Comparison of ENCODE assay signal across 1 cellular context in the genomic region with DNA sequence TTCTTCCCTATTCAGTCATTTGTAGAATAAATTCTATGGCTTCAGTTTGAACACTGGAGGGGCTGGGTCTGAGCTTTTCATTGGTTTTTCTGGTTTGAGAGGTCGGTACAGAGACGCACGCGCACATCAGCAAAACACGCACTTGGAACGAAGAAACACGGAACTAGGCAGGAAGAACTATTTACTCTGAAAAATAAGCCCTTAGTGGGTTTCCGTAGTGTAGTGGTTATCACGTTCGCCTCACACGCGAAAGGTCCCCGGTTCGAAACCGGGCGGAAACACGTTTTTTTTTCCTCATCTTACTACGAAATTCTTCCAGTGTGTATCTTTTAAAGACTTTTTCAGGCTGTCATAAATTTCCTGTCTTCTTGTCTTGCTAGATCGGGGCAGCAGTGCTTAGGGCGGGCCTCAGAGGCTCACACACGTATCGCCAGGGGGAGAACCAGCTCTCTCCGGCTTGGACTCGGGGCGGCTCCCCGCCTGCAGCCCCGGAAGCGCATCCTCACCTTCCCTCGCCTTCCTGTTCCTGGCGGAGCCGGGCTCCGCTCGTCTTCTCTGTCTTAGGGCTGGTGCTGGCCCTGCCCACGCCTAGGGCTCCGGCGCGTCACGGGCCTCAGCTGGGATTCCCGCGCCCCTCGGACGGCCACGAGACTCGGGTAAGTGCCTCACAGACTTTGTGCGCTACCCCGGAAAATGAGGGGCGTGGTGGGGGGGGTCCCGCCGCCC.
TF ChIP-seq lines count a peak whose summit lies in the region.

Gene HMGN4 (plus strand): TSS at position 521 of the 726 bp plus-strand sequence. CDS start 6,841 bp downstream, outside the sequence.

TF ChIP-seq in HepG2, 621 proteins besides CTCF, POLR2A, EP300 and RAD21 (continued from another document and continues in another):
- TF ChIP-seq NFAT5 (CRISPR knock-in tag; IDR thresholded peaks at IDR 0.05) = no peak; the same call in 1 of the 2 replicates
- TF ChIP-seq, protein P1, sequence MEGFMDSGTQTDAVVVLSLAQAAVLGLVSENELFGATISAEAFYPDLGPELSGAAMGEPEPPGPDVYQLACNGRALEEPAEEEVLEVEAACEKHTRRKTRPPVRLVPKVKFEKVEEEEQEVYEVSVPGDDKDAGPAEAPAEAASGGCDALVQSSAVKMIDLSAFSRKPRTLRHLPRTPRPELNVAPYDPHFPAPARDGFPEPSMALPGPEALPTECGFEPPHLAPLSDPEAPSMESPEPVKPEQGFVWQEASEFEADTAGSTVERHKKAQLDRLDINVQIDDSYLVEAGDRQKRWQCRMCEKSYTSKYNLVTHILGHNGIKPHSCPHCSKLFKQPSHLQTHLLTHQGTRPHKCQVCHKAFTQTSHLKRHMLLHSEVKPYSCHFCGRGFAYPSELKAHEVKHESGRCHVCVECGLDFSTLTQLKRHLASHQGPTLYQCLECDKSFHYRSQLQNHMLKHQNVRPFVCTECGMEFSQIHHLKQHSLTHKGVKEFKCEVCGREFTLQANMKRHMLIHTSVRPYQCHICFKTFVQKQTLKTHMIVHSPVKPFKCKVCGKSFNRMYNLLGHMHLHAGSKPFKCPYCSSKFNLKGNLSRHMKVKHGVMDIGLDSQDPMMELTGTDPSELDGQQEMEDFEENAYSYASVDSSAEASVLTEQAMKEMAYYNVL (CRISPR knock-in tag; IDR thresholded peaks at IDR 0.05; ENCODE audit: borderline replicate concordance) = peak; percentile 80
- TF ChIP-seq GLI4 (CRISPR knock-in tag; IDR thresholded peaks at IDR 0.05; ENCODE audit: borderline replicate concordance) = no peak
- no peak for TF ChIP-seq MLLT10 (CRISPR knock-in tag; IDR thresholded peaks at IDR 0.05)
- no peak for TF ChIP-seq ZNF558 (CRISPR knock-in tag; IDR thresholded peaks at IDR 0.05; ENCODE audit: borderline replicate concordance)
- TF ChIP-seq ZNF274 (CRISPR knock-in tag; IDR thresholded peaks at IDR 0.05) = no peak; the same call in 1 of the 2 replicates
- TF ChIP-seq, protein P2, sequence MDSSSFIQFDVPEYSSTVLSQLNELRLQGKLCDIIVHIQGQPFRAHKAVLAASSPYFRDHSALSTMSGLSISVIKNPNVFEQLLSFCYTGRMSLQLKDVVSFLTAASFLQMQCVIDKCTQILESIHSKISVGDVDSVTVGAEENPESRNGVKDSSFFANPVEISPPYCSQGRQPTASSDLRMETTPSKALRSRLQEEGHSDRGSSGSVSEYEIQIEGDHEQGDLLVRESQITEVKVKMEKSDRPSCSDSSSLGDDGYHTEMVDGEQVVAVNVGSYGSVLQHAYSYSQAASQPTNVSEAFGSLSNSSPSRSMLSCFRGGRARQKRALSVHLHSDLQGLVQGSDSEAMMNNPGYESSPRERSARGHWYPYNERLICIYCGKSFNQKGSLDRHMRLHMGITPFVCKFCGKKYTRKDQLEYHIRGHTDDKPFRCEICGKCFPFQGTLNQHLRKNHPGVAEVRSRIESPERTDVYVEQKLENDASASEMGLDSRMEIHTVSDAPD (CRISPR knock-in tag; IDR thresholded peaks at IDR 0.05) = no peak
- no peak for TF ChIP-seq PLSCR1 (CRISPR knock-in tag; IDR thresholded peaks at IDR 0.05; ENCODE audit: borderline replicate concordance)
- TF ChIP-seq MLX (CRISPR knock-in tag; IDR thresholded peaks at IDR 0.05) = no peak
- TF ChIP-seq REPIN1 (CRISPR knock-in tag; IDR thresholded peaks at IDR 0.05; ENCODE audit: borderline replicate concordance, low read depth) = peak; percentile 17; the same call in 1 of the 2 replicates
- TF ChIP-seq, protein P3, sequence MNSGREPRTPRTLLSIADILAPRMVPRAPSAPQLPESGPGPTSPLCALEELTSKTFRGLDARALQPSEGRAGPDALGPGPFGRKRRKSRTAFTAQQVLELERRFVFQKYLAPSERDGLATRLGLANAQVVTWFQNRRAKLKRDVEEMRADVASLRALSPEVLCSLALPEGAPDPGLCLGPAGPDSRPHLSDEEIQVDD (CRISPR knock-in tag; IDR thresholded peaks at IDR 0.05; ENCODE audit: borderline replicate concordance) = no peak; the same call in 1 of the 2 replicates
- no peak for TF ChIP-seq DMTF1 (CRISPR knock-in tag; IDR thresholded peaks at IDR 0.05)
- TF ChIP-seq ZNF431 (CRISPR knock-in tag; IDR thresholded peaks at IDR 0.05; ENCODE audit: borderline replicate concordance, low read depth) = peak; percentile 82
- TF ChIP-seq, protein P4, sequence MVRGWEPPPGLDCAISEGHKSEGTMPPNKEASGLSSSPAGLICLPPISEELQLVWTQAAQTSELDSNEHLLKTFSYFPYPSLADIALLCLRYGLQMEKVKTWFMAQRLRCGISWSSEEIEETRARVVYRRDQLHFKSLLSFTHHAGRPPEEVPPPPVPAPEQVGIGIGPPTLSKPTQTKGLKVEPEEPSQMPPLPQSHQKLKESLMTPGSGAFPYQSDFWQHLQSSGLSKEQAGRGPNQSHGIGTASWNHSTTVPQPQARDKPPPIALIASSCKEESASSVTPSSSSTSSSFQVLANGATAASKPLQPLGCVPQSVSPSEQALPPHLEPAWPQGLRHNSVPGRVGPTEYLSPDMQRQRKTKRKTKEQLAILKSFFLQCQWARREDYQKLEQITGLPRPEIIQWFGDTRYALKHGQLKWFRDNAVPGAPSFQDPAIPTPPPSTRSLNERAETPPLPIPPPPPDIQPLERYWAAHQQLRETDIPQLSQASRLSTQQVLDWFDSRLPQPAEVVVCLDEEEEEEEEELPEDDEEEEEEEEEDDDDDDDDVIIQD (CRISPR knock-in tag; IDR thresholded peaks at IDR 0.05; ENCODE audit: low read depth) = no peak
- TF ChIP-seq GATAD2A (CRISPR knock-in tag; IDR thresholded peaks at IDR 0.05) = peak; percentile 32
- no peak for TF ChIP-seq SMC3 (IDR thresholded peaks at IDR 0.05; ENCODE audit: low read length)
- TF ChIP-seq ZFP36L2 (CRISPR knock-in tag; IDR thresholded peaks at IDR 0.05) = no peak
- TF ChIP-seq ZNF253 (CRISPR knock-in tag; IDR thresholded peaks at IDR 0.05; ENCODE audit: borderline replicate concordance) = no peak
- no peak for TF ChIP-seq AGO1 (IDR thresholded peaks at IDR 0.05; ENCODE audit: low read depth, low read length, poor library complexity, severe bottlenecking)
- peak; percentile 30; the same call in 1 of the 2 replicates for TF ChIP-seq ZSCAN22 (CRISPR knock-in tag; IDR thresholded peaks at IDR 0.05)
- TF ChIP-seq PITX1 (CRISPR knock-in tag; IDR thresholded peaks at IDR 0.05) = 0 out of 2 replicates have a peak, but pooled peaks have one; percentile 14
- TF ChIP-seq ZNF879 (CRISPR knock-in tag; IDR thresholded peaks at IDR 0.05) = peak; percentile 25; the same call in 1 of the 2 replicates
- TF ChIP-seq MXI1 (IDR thresholded peaks at IDR 0.05; ENCODE audit: borderline replicate concordance, low read depth, low read length) = no peak
- peak; percentile 35; the same call in 1 of the 2 replicates for TF ChIP-seq NFIC (IDR thresholded peaks at IDR 0.05; ENCODE audit: low read length)
- TF ChIP-seq, protein P5, sequence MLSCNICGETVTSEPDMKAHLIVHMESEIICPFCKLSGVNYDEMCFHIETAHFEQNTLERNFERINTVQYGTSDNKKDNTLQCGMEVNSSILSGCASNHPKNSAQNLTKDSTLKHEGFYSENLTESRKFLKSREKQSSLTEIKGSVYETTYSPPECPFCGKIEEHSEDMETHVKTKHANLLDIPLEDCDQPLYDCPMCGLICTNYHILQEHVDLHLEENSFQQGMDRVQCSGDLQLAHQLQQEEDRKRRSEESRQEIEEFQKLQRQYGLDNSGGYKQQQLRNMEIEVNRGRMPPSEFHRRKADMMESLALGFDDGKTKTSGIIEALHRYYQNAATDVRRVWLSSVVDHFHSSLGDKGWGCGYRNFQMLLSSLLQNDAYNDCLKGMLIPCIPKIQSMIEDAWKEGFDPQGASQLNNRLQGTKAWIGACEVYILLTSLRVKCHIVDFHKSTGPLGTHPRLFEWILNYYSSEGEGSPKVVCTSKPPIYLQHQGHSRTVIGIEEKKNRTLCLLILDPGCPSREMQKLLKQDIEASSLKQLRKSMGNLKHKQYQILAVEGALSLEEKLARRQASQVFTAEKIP (CRISPR knock-in tag; IDR thresholded peaks at IDR 0.05; ENCODE audit: borderline replicate concordance) = no peak
- TF ChIP-seq, protein P6, sequence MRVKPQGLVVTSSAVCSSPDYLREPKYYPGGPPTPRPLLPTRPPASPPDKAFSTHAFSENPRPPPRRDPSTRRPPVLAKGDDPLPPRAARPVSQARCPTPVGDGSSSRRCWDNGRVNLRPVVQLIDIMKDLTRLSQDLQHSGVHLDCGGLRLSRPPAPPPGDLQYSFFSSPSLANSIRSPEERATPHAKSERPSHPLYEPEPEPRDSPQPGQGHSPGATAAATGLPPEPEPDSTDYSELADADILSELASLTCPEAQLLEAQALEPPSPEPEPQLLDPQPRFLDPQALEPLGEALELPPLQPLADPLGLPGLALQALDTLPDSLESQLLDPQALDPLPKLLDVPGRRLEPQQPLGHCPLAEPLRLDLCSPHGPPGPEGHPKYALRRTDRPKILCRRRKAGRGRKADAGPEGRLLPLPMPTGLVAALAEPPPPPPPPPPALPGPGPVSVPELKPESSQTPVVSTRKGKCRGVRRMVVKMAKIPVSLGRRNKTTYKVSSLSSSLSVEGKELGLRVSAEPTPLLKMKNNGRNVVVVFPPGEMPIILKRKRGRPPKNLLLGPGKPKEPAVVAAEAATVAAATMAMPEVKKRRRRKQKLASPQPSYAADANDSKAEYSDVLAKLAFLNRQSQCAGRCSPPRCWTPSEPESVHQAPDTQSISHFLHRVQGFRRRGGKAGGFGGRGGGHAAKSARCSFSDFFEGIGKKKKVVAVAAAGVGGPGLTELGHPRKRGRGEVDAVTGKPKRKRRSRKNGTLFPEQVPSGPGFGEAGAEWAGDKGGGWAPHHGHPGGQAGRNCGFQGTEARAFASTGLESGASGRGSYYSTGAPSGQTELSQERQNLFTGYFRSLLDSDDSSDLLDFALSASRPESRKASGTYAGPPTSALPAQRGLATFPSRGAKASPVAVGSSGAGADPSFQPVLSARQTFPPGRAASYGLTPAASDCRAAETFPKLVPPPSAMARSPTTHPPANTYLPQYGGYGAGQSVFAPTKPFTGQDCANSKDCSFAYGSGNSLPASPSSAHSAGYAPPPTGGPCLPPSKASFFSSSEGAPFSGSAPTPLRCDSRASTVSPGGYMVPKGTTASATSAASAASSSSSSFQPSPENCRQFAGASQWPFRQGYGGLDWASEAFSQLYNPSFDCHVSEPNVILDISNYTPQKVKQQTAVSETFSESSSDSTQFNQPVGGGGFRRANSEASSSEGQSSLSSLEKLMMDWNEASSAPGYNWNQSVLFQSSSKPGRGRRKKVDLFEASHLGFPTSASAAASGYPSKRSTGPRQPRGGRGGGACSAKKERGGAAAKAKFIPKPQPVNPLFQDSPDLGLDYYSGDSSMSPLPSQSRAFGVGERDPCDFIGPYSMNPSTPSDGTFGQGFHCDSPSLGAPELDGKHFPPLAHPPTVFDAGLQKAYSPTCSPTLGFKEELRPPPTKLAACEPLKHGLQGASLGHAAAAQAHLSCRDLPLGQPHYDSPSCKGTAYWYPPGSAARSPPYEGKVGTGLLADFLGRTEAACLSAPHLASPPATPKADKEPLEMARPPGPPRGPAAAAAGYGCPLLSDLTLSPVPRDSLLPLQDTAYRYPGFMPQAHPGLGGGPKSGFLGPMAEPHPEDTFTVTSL (CRISPR knock-in tag; IDR thresholded peaks at IDR 0.05; ENCODE audit: borderline replicate concordance) = 0 out of 2 replicates have a peak, but pooled peaks have one; percentile 18
